ENCODE assay signal across 24 cellular contexts in genomic region chr20:57384953-57385761, GRCh38. TPM values are rescaled to one million over a fixed set of nuclear protein-coding genes. Genes with fewer than 3 reads are reported as not detected.
A peak's percentile ranks its signal among the peaks of the same experiment; 100 is the strongest.
DNase-seq lines count a peak whose midpoint lies in the region; ATAC-seq and TF ChIP-seq lines count a peak whose summit lies in the region.
"Had no signal": no experiment of that assay in that cellular context is flagged by ENCODE, and none has a peak within 500 bp of the region (broad histone marks: within the 10 kb centered on the region; RNA-seq: fewer than 3 reads in every experiment).

No MANE protein-coding gene starts in this region.

- no peak for TF ChIP-seq POLR2A in upper lobe of left lung (IDR thresholded peaks at IDR 0.05)

- no peak overlapping the region; the same call in 1 of the 2 replicates for H3K9ac ChIP-seq in OCI-LY1 (ENCODE audit: low read length)
- peak overlapping the region in 1 of 2 donors; percentile 68 for H3K9ac ChIP-seq in colonic mucosa (ENCODE audit: low read depth in 2 of 2, low read length in 2 of 2)

- no peaks in the 10 kb centered on the region for H3K27me3 Mint-ChIP-seq in Caco-2 (ENCODE audit: insufficient read depth, unreplicated experiment)
- H3K27me3 Mint-ChIP-seq: activated CD8-positive, alpha-beta T cell treated with anti-CD3 and anti-CD28 coated beads for 36 hours; activated naive CD8-positive, alpha-beta T cell treated with anti-CD3 and anti-CD28 coated beads for 36 hours; stimulated activated naive B cell treated with anti-CD40 and anti-IgM and Interleukin-4, amounts not matched to agents 10 μg/mL and 1 μg/mL and 100 μg/mL, for 72 hours had no signal

- H3K36me3 Mint-ChIP-seq in Caco-2 (ENCODE audit: insufficient read depth, unreplicated experiment), result peaks cover 28% of the 10 kb centered on the region
- H3K36me3 Mint-ChIP-seq: activated naive CD8-positive, alpha-beta T cell treated with anti-CD3 and anti-CD28 coated beads for 36 hours had no signal

- no TSS peak for BruUV-seq in Caco-2 (replicated peaks; lab: Mats Ljungman, UMichigan)

- H3K4me3 ChIP-seq in OCI-LY1 (ENCODE audit: low read depth, low read length, poor library complexity, severe bottlenecking), result no peak overlapping the region
- H3K4me3 ChIP-seq in colonic mucosa, result no peak overlapping the region
- no peak overlapping the region for H3K4me3 ChIP-seq in lower lobe of right lung
- no peak overlapping the region for H3K4me3 ChIP-seq in upper lobe of left lung
- H3K4me3 ChIP-seq in Caco-2 (ENCODE audit: low read depth, low read length), result no peak overlapping the region
- H3K4me3 ChIP-seq: thyroid gland had no signal

- H3K9me3 ChIP-seq in OCI-LY1 (ENCODE audit: low read length), result no peaks in the 10 kb centered on the region
- no peaks in the 10 kb centered on the region for H3K9me3 ChIP-seq in colonic mucosa
- no peaks in the 10 kb centered on the region for H3K9me3 ChIP-seq in lower lobe of right lung
- H3K9me3 ChIP-seq in upper lobe of left lung, result no peaks in the 10 kb centered on the region
- H3K9me3 ChIP-seq in Caco-2, result no peaks in the 10 kb centered on the region
- H3K9me3 ChIP-seq: BE2C, thyroid gland had no signal

- H3K27me3 ChIP-seq in OCI-LY1 (ENCODE audit: insufficient read depth, low read length), result no peaks in the 10 kb centered on the region
- H3K27me3 ChIP-seq in colonic mucosa, result no peaks in the 10 kb centered on the region
- no peaks in the 10 kb centered on the region for H3K27me3 ChIP-seq in lower lobe of right lung (ENCODE audit: low read depth)
- H3K27me3 ChIP-seq in upper lobe of left lung, result no peaks in the 10 kb centered on the region
- no peaks in the 10 kb centered on the region for H3K27me3 ChIP-seq in Caco-2 (replicated peaks; ENCODE audit: control insufficient read depth, insufficient read depth, low read length)
- H3K27me3 ChIP-seq: BE2C, foreskin keratinocyte, thyroid gland had no signal

- no peak overlapping the region for H3K27ac Mint-ChIP-seq in Caco-2 (ENCODE audit: unreplicated experiment)
- H3K27ac Mint-ChIP-seq: activated CD8-positive, alpha-beta T cell treated with anti-CD3 and anti-CD28 coated beads for 36 hours; activated naive CD8-positive, alpha-beta T cell treated with anti-CD3 and anti-CD28 coated beads for 36 hours; T-helper 1 cell treated with Interleukin-12 subunit alpha and Interleukin-12 subunit beta and Interleukin-4 antibody, amounts not matched to agents 30 μg/mL and 1 μg/mL, for 36 hours had no signal

- no peak for DNase-seq in colonic mucosa
- DNase-seq in lower lobe of right lung, result no peak
- DNase-seq in upper lobe of left lung, result peak in 1 of 2 donors; percentile 73
- no peak for DNase-seq in Caco-2
- DNase-seq: activated CD4-positive, CD25-positive, alpha-beta regulatory T cell; activated CD8-positive, alpha-beta T cell treated with anti-CD3 and anti-CD28 coated beads for 36 hours; activated naive CD8-positive, alpha-beta T cell treated with anti-CD3 and anti-CD28 coated beads for 36 hours; activated T-cell treated with anti-CD3 and anti-CD28 coated beads, Interleukin-2, amount 50 U/mL, for 4 hours; BE2C; foreskin keratinocyte; NCI-H146; NCI-H748 treated with DMSO at 0.1 percent for 48 hours; retina; stimulated activated naive B cell treated with anti-CD40 and anti-IgM and Interleukin-4, amounts not matched to agents 10 μg/mL and 1 μg/mL and 100 μg/mL, for 72 hours had no signal

- H3K4me1 Mint-ChIP-seq in Caco-2 (ENCODE audit: low read depth, unreplicated experiment), result peaks cover 19% of the 10 kb centered on the region

- ATAC-seq in lower lobe of right lung (no peak), upper lobe of left lung (ENCODE audit: low FRiP score in 2 of 2) (no peak), GM21528 (IDR thresholded peaks at IDR 0.05; ENCODE audit: low FRiP score, unreplicated experiment) (no peak), HG03175 (IDR thresholded peaks at IDR 0.05; ENCODE audit: unreplicated experiment) (no peak)
- ATAC-seq: activated CD8-positive, alpha-beta T cell treated with anti-CD3 and anti-CD28 coated beads for 36 hours; activated T-cell treated with anti-CD3 and anti-CD28 coated beads, Interleukin-2, amount 50 U/mL, for 4 hours; foreskin keratinocyte; stimulated activated naive B cell treated with anti-CD40 and anti-IgM and Interleukin-4, amounts not matched to agents 10 μg/mL and 1 μg/mL and 100 μg/mL, for 72 hours had no signal

- H3K4me3 Mint-ChIP-seq in Caco-2 (ENCODE audit: unreplicated experiment), result no peak overlapping the region
- H3K4me3 Mint-ChIP-seq: activated CD8-positive, alpha-beta T cell treated with anti-CD3 and anti-CD28 coated beads for 36 hours; activated naive CD8-positive, alpha-beta T cell treated with anti-CD3 and anti-CD28 coated beads for 36 hours; activated T-cell treated with anti-CD3 and anti-CD28 coated beads, Interleukin-2, amount 50 U/mL, for 4 hours; stimulated activated naive B cell treated with anti-CD40 and anti-IgM and Interleukin-4, amounts not matched to agents 10 μg/mL and 1 μg/mL and 100 μg/mL, for 72 hours; T-helper 1 cell treated with Interleukin-12 subunit alpha and Interleukin-12 subunit beta and Interleukin-4 antibody, amounts not matched to agents 30 μg/mL and 1 μg/mL, for 36 hours had no signal

- TF ChIP-seq EP300 in upper lobe of left lung (IDR thresholded peaks at IDR 0.05), result no peak

- no peaks in the 10 kb centered on the region for H4K20me1 ChIP-seq in OCI-LY1 (ENCODE audit: insufficient read depth, low read length)

- POLR2A ChIA-PET in Caco-2 (lab: Charles Lee), result interaction anchor here (0.6 kb wide), 1 partner anchor 18 kb away, joined by 11 read pairs; no protein-coding TSS in a partner anchor

- no peaks in the 10 kb centered on the region for H3K79me2 ChIP-seq in OCI-LY1 (ENCODE audit: insufficient read depth, low read length)

- 69 to 88% methylated on average over 21 to 27 of the region's 29 CpGs for WGBS in upper lobe of left lung, 2 donors

- no peaks in the 10 kb centered on the region for H3K9me2 ChIP-seq in OCI-LY1 (ENCODE audit: low read depth, low read length)

- H3F3A ChIP-seq in OCI-LY1 (ENCODE audit: insufficient read depth, low read length), result peaks cover 9% of the 10 kb centered on the region; the same call in 1 of the 2 replicates

- intact Hi-C loops in colonic mucosa (cut with DNase I), result no loop called here
- intact Hi-C loops in lower lobe of right lung (cut with DNase I), result loop anchor here (5.0 kb wide), 1 partner anchor 112 kb away; no protein-coding TSS in a partner anchor
- intact Hi-C loops in Caco-2 (cut with micrococcal nuclease; ENCODE audit: unreplicated experiment), result loop anchor here (5.0 to 10.0 kb wide), 2 partner anchors 37 to 210 kb away; no protein-coding TSS in a partner anchor

- peak overlapping the region; percentile 91 for H3K27ac ChIP-seq in OCI-LY1 (ENCODE audit: low read depth, low read length, poor library complexity, severe bottlenecking)
- peak overlapping the region; percentile 50 for H3K27ac ChIP-seq in colonic mucosa
- peak overlapping the region; percentile 73 for H3K27ac ChIP-seq in lower lobe of right lung
- peak overlapping the region; percentile 16 to 80 (median 50) for H3K27ac ChIP-seq in upper lobe of left lung
- H3K27ac ChIP-seq: epithelial cell of prostate, foreskin keratinocyte, thyroid gland had no signal

- H3K36me3 ChIP-seq in OCI-LY1 (ENCODE audit: insufficient read depth, low read length) (peaks cover 9% of the 10 kb centered on the region; the same call in 1 of the 2 replicates), colonic mucosa (no peaks in the 10 kb centered on the region), lower lobe of right lung (peaks cover 13% of the 10 kb centered on the region), upper lobe of left lung (peaks cover 0 to 9% (median 4%) of the 10 kb centered on the region in 4 donors), Caco-2 (ENCODE audit: control insufficient read depth, insufficient read depth, low read length) (peaks cover 2% of the 10 kb centered on the region; the same call in 1 of the 2 replicates)
- H3K36me3 ChIP-seq: thyroid gland had no signal

- H3K9me3 Mint-ChIP-seq in Caco-2 (ENCODE audit: unreplicated experiment), result no peaks in the 10 kb centered on the region
- H3K9me3 Mint-ChIP-seq: activated CD8-positive, alpha-beta T cell treated with anti-CD3 and anti-CD28 coated beads for 36 hours; activated naive CD8-positive, alpha-beta T cell treated with anti-CD3 and anti-CD28 coated beads for 36 hours; activated T-cell treated with anti-CD3 and anti-CD28 coated beads, Interleukin-2, amount 50 U/mL, for 4 hours; stimulated activated naive B cell treated with anti-CD40 and anti-IgM and Interleukin-4, amounts not matched to agents 10 μg/mL and 1 μg/mL and 100 μg/mL, for 72 hours; T-helper 1 cell treated with Interleukin-12 subunit alpha and Interleukin-12 subunit beta and Interleukin-4 antibody, amounts not matched to agents 30 μg/mL and 1 μg/mL, for 36 hours had no signal

- H3K4me1 ChIP-seq in OCI-LY1 (ENCODE audit: insufficient read depth, low read length, severe bottlenecking) (peaks cover 72% of the 10 kb centered on the region), colonic mucosa (peaks cover 15% of the 10 kb centered on the region), lower lobe of right lung (peaks cover 26% of the 10 kb centered on the region), upper lobe of left lung (peaks cover 8 to 31% (median 21%) of the 10 kb centered on the region in 4 donors), Caco-2 (peaks cover 7% of the 10 kb centered on the region)
- H3K4me1 ChIP-seq: BE2C had no signal

- H2AFZ ChIP-seq in OCI-LY1 (ENCODE audit: low read length), result no peak overlapping the region

- CTCF ChIA-PET in Caco-2 (lab: Charles Lee), result no interaction called here

- TF ChIP-seq CTCF in OCI-LY1 (IDR thresholded peaks at IDR 0.05; ENCODE audit: low read length) (no peak), colonic mucosa (IDR thresholded peaks at IDR 0.05) (no peak), lower lobe of right lung (IDR thresholded peaks at IDR 0.05) (no peak), upper lobe of left lung (IDR thresholded peaks at IDR 0.05) (no peak), Caco-2 (IDR thresholded peaks at IDR 0.05; ENCODE audit: insufficient read depth in 1 of 2, low read depth in 1 of 2, low read length in 1 of 2, severe bottlenecking in 1 of 2, unreplicated experiment in 1 of 2) (no peak)

- no peak overlapping the region; the same call in 1 of the 2 replicates for H3K4me2 ChIP-seq in OCI-LY1 (ENCODE audit: low read length)

RNA-seq across cellular contexts. Expression of gene RBM38, which starts 6.0 kb away (rescaled TPM):
- total RNA-seq in colonic mucosa, result 10 to 100 TPM; 41.3 to 43.1 TPM
- total RNA-seq in lower lobe of right lung, result 15.5 TPM
- total RNA-seq in upper lobe of left lung, result 10 to 100 TPM; 14.7 to 27.5 (median 22.3) TPM
- 34.4 and 39.2 TPM in 2 replicates for total RNA-seq in Caco-2 (2022)

RNA-seq across cellular contexts. Expression of gene RAE1, which starts 34.1 kb away (rescaled TPM):
- total RNA-seq in colonic mucosa (10 to 100 TPM; 20.3 to 29.3 TPM), lower lobe of right lung (20.6 TPM), upper lobe of left lung (10 to 100 TPM; 10.1 to 31.0 (median 17.9) TPM), Caco-2 (2022) (133 and 138 TPM in 2 replicates)

RNA-seq across cellular contexts. Expression of gene SPO11, which starts 55.6 kb away (rescaled TPM):
- total RNA-seq in colonic mucosa (not detected), lower lobe of right lung (not detected), upper lobe of left lung (not detected), Caco-2 (2022) (not detected in 2 replicates)
- total RNA-seq: activated CD8-positive, alpha-beta T cell treated with anti-CD3 and anti-CD28 coated beads for 36 hours; activated naive CD8-positive, alpha-beta T cell treated with anti-CD3 and anti-CD28 coated beads for 36 hours; activated T-cell treated with anti-CD3 and anti-CD28 coated beads, Interleukin-2, amount 50 U/mL, for 4 hours; foreskin keratinocyte; H4; MCF 10A; mononuclear cell; OCI-LY7; thyroid gland had no signal
